29 cellular contexts compared by ENCODE assay signal in the genomic region with DNA sequence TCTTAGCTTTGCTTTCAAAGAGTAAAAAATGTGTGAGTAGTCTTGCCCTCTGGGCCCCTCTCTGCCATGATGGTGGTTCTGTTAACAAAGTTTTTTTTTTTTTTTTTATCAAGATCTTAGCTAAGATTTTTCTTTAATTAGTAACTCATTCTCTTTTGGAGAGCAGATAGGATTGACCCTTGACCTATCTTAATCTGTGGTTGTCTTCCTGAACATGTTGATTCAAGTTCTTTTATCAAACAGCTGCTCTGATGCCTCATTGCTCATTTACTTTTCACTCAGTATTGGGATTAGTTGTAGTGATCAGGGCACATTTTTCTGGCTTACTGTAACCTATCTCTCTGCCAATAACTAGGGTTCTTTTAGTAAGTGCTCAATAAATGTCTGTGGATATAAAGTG.
DNase-seq lines count a peak whose midpoint lies in the region; ATAC-seq, FAIRE-seq and TF ChIP-seq lines count a peak whose summit lies in the region.
"Had no signal": no experiment of that assay in that cellular context is flagged by ENCODE, and none has a peak within 500 bp of the region (broad histone marks: within the 10 kb centered on the region; RNA-seq: fewer than 3 reads in every experiment).

No MANE protein-coding gene starts in this region.

- TF ChIP-seq POLR2A in body of pancreas (IDR thresholded peaks at IDR 0.05) = no peak

- H3K36me3 Mint-ChIP-seq in Calu3 (ENCODE audit: insufficient read depth, unreplicated experiment) (peaks cover 6% of the 10 kb centered on the region), WTC11 (peaks cover 19% of the 10 kb centered on the region), nephron (ENCODE audit: low read depth) (peaks cover 9% of the 10 kb centered on the region)

- H3K4me3 ChIP-seq in keratinocyte (ENCODE audit: control insufficient read depth in 2 of 3, extremely low read depth in 1 of 3, insufficient read depth in 2 of 3, low read depth in 1 of 3, low read length in 3 of 3) (no peak overlapping the region), body of pancreas (no peak overlapping the region)
- H3K4me3 ChIP-seq: esophagus muscularis mucosa, HAP-1, sigmoid colon, SJCRH30, tibial artery had no signal

- ATAC-seq in WTC11 (no peak), body of pancreas (no peak)
- ATAC-seq: activated CD4-positive, alpha-beta T cell treated with anti-CD3 and anti-CD28 coated beads for 36 hours; activated CD8-positive, alpha-beta T cell treated with anti-CD3 and anti-CD28 coated beads, Interleukin-2, amount 10 ng/mL, durations not matched to agents 7 days and 5 days had no signal

- H3K27me3 ChIP-seq in keratinocyte (ENCODE audit: control insufficient read depth, extremely low read depth, insufficient read depth, low read length) (no peaks in the 10 kb centered on the region), body of pancreas (no peaks in the 10 kb centered on the region)
- H3K27me3 ChIP-seq: esophagus muscularis mucosa, sigmoid colon, SJCRH30, tibial artery had no signal

- intact Hi-C loops in Calu3 (cut with micrococcal nuclease; ENCODE audit: unreplicated experiment) (loop anchor here (5.0 kb wide), 1 partner anchor 104 kb away; a partner anchor contains a TSS), body of pancreas (cut with DNase I) (no loop called here)

- no peaks in the 10 kb centered on the region for H3K27me3 Mint-ChIP-seq in Calu3 (ENCODE audit: unreplicated experiment)
- no peaks in the 10 kb centered on the region for H3K27me3 Mint-ChIP-seq in WTC11 (ENCODE audit: low read depth)
- H3K27me3 Mint-ChIP-seq in nephron (ENCODE audit: low read depth) = no peaks in the 10 kb centered on the region
- H3K27me3 Mint-ChIP-seq: activated CD4-positive, alpha-beta T cell treated with anti-CD3 and anti-CD28 coated beads for 36 hours; activated naive CD8-positive, alpha-beta T cell treated with anti-CD3 and anti-CD28 coated beads, Interleukin-2, amount 10 ng/mL, durations not matched to agents 7 days and 5 days; central memory CD8-positive, alpha-beta T cell; dendritic cell treated with granulocyte-macrophage colony-stimulating factor and Interleukin-4, amounts not matched to agents 40 ng/mL and 50 ng/mL, for 4 days had no signal

- H3K4me1 ChIP-seq in keratinocyte (ENCODE audit: control insufficient read depth, extremely low read depth, insufficient read depth, low read length) (peaks cover 39% of the 10 kb centered on the region), body of pancreas (peaks cover 7% of the 10 kb centered on the region)
- H3K4me1 ChIP-seq: HAP-1 had no signal

- CTCF ChIA-PET in Calu3 (lab: Charles Lee) = interaction anchor here (0.7 kb wide), 2 partner anchors 39 to 93 kb away, joined by 3 to 8 read pairs; no protein-coding TSS in a partner anchor
- CTCF ChIA-PET in WTC11 (lab: Charles Lee) = interaction anchor here (0.7 kb wide), 1 partner anchor 1070 kb away, joined by 4 read pairs; no protein-coding TSS in a partner anchor

- H3K4me2 ChIP-seq in keratinocyte (ENCODE audit: control insufficient read depth, extremely low read depth, insufficient read depth, low read depth, low read length) = peak overlapping the region; percentile 12

- no peak overlapping the region for H2AFZ ChIP-seq in keratinocyte (ENCODE audit: control insufficient read depth, low read length)

- H3K27ac Mint-ChIP-seq in Calu3 (ENCODE audit: unreplicated experiment) = peak overlapping the region; percentile 54
- peak overlapping the region; percentile 14 for H3K27ac Mint-ChIP-seq in WTC11
- peak overlapping the region in 2 of 3 experiments; percentile 48 to 56 for H3K27ac Mint-ChIP-seq in nephron
- H3K27ac Mint-ChIP-seq: activated CD4-positive, alpha-beta T cell treated with anti-CD3 and anti-CD28 coated beads for 36 hours; activated CD8-positive, alpha-beta T cell treated with anti-CD3 and anti-CD28 coated beads, Interleukin-2, amount 10 ng/mL, durations not matched to agents 7 days and 5 days; activated naive CD8-positive, alpha-beta T cell treated with anti-CD3 and anti-CD28 coated beads, Interleukin-2, amount 10 ng/mL, durations not matched to agents 7 days and 5 days; activated T-helper 2 cell treated with anti-CD3 and anti-CD28 coated beads, Interferon-gamma antibody, Interleukin-2, Interleukin-4, amounts not matched to agents 10 μg/mL and 5 μg/mL and 100 μg/mL, durations not matched to agents 14 hours and 24 hours and 36 hours; dendritic cell treated with granulocyte-macrophage colony-stimulating factor and Interleukin-4, amounts not matched to agents 40 ng/mL and 50 ng/mL, for 4 days; progenitor cell of endocrine pancreas had no signal

- H3K4me3 Mint-ChIP-seq in Calu3 (ENCODE audit: low read depth, unreplicated experiment) = no peak overlapping the region
- no peak overlapping the region for H3K4me3 Mint-ChIP-seq in WTC11
- H3K4me3 Mint-ChIP-seq in nephron = no peak overlapping the region
- H3K4me3 Mint-ChIP-seq: activated CD4-positive, alpha-beta T cell treated with anti-CD3 and anti-CD28 coated beads for 36 hours; activated CD8-positive, alpha-beta T cell treated with anti-CD3 and anti-CD28 coated beads, Interleukin-2, amount 10 ng/mL, durations not matched to agents 7 days and 5 days; activated naive CD8-positive, alpha-beta T cell treated with anti-CD3 and anti-CD28 coated beads, Interleukin-2, amount 10 ng/mL, durations not matched to agents 7 days and 5 days; central memory CD8-positive, alpha-beta T cell; dendritic cell treated with granulocyte-macrophage colony-stimulating factor and Interleukin-4, amounts not matched to agents 40 ng/mL and 50 ng/mL, for 4 days had no signal

- H3K4me1 Mint-ChIP-seq in Calu3 (ENCODE audit: low read depth, unreplicated experiment) = peaks cover 59% of the 10 kb centered on the region
- H3K4me1 Mint-ChIP-seq in WTC11 = peaks cover 38% of the 10 kb centered on the region
- H3K4me1 Mint-ChIP-seq in nephron = peaks cover 14% of the 10 kb centered on the region
- H3K4me1 Mint-ChIP-seq: activated naive CD8-positive, alpha-beta T cell treated with anti-CD3 and anti-CD28 coated beads, Interleukin-2, amount 10 ng/mL, durations not matched to agents 7 days and 5 days; central memory CD8-positive, alpha-beta T cell had no signal

- no peak overlapping the region for H3K9ac ChIP-seq in keratinocyte (ENCODE audit: control insufficient read depth, extremely low read depth, insufficient read depth, low read length)

- H3K36me3 ChIP-seq in keratinocyte (ENCODE audit: control insufficient read depth in 2 of 2, extremely low read depth in 1 of 2, insufficient read depth in 2 of 2, low read length in 2 of 2) (no peaks in the 10 kb centered on the region), body of pancreas (replicated peaks in 1 of 2; ENCODE audit: insufficient read depth in 1 of 2, low read depth in 2 of 2) (no peaks in the 10 kb centered on the region)
- H3K36me3 ChIP-seq: esophagus muscularis mucosa, HAP-1, sigmoid colon, SJCRH30, tibial artery had no signal

- DNase-seq in Calu3 (no peak), WTC11 (ENCODE audit: low spot score) (no peak), keratinocyte (ENCODE audit: low read depth, low spot score) (peak; percentile 30), activated gamma-delta T cell treated with Interleukin-2 at 50 U/mL for 16 hours (no peak), amniotic stem cell (lab: John Stamatoyannopoulos, UW) (no peak), body of pancreas (no peak), NCI-H2107 treated with DMSO at 0.1 percent for 48 hours (lab: John Stamatoyannopoulos, UW; ENCODE audit: unreplicated experiment) (no peak)
- DNase-seq: activated CD4-positive, alpha-beta T cell treated with anti-CD3 and anti-CD28 coated beads for 36 hours; activated CD8-positive, alpha-beta T cell treated with anti-CD3 and anti-CD28 coated beads, Interleukin-2, amount 10 ng/mL, durations not matched to agents 7 days and 5 days; activated naive CD8-positive, alpha-beta T cell treated with anti-CD3 and anti-CD28 coated beads, Interleukin-2, amount 10 ng/mL, durations not matched to agents 7 days and 5 days; Karpas-422; NCI-H1436 treated with DMSO at 0.1 percent for 48 hours; NCI-H2081 treated with DMSO at 0.1 percent for 48 hours; sigmoid colon; stimulated activated CD4-positive, alpha-beta T cell treated with anti-CD3 and anti-CD28 coated beads, Interleukin-15, amount 100 ng/mL, for 24 hours; stimulated activated CD4-positive, alpha-beta T cell treated with anti-CD3 and anti-CD28 coated beads, Interleukin-4, amount 100 ng/mL, for 4 hours; SW 1271; T-helper 9 cell; tibial artery had no signal

- FAIRE-seq in keratinocyte (lab: Jason Lieb, UNC) = peak; percentile 66
- FAIRE-seq: frontal cortex, GM12892 had no signal

- dilution Hi-C loops in keratinocyte (cut with MboI; ENCODE audit: extremely low pct_ligation_motif_present, low sequenced_read_pairs) = no loop called here

- H3K27ac ChIP-seq in keratinocyte (ENCODE audit: control insufficient read depth, insufficient read depth, low read length) (no peak overlapping the region), body of pancreas (no peak overlapping the region)
- H3K27ac ChIP-seq: esophagus muscularis mucosa, sigmoid colon, SJCRH30, tibial artery had no signal

- TF ChIP-seq CTCF in Calu3 (IDR thresholded peaks at IDR 0.05; ENCODE audit: unreplicated experiment) (no peak), WTC11 (IDR thresholded peaks at IDR 0.05) (no peak), keratinocyte (optimal IDR thresholded peaks at IDR 0.05 in 1 of 3, IDR thresholded peaks at IDR 0.05 in 1 of 3, conservative IDR thresholded peaks at IDR 0.05 in 1 of 3; ENCODE audit: extremely low read depth in 1 of 3, insufficient read depth in 2 of 3, low read length in 3 of 3) (no peak), nephron (IDR thresholded peaks at IDR 0.05; ENCODE audit: unreplicated experiment in 3 of 3) (no peak), body of pancreas (IDR thresholded peaks at IDR 0.05) (no peak)

- H3K79me2 ChIP-seq in keratinocyte (ENCODE audit: control insufficient read depth, insufficient read depth, low read length) = no peaks in the 10 kb centered on the region

- BruUV-seq in Calu3 (replicated peaks; lab: Mats Ljungman, UMichigan) = no TSS peak

- H3K9me3 Mint-ChIP-seq in Calu3 (ENCODE audit: low read depth, unreplicated experiment) = peaks cover 4% of the 10 kb centered on the region
- H3K9me3 Mint-ChIP-seq in WTC11 = peaks cover 22% of the 10 kb centered on the region
- H3K9me3 Mint-ChIP-seq in nephron = no peaks in the 10 kb centered on the region
- H3K9me3 Mint-ChIP-seq: activated T-helper 2 cell treated with anti-CD3 and anti-CD28 coated beads, Interferon-gamma antibody, Interleukin-2, Interleukin-4, amounts not matched to agents 10 μg/mL and 5 μg/mL and 100 μg/mL, durations not matched to agents 14 hours and 24 hours and 36 hours; dendritic cell treated with granulocyte-macrophage colony-stimulating factor and Interleukin-4, amounts not matched to agents 40 ng/mL and 50 ng/mL, for 4 days had no signal

- H3K9me3 ChIP-seq in keratinocyte (ENCODE audit: control insufficient read depth, low read depth, low read length) (no peaks in the 10 kb centered on the region), body of pancreas (no peaks in the 10 kb centered on the region)
- H3K9me3 ChIP-seq: esophagus muscularis mucosa, HAP-1, sigmoid colon, tibial artery had no signal

- POLR2A ChIA-PET in WTC11 (lab: Charles Lee) = no interaction called here

- H3K9me1 ChIP-seq in keratinocyte (ENCODE audit: control insufficient read depth, extremely low read depth, insufficient read depth, low read length) = no peaks in the 10 kb centered on the region

- H4K20me1 ChIP-seq in keratinocyte (ENCODE audit: control insufficient read depth, extremely low read depth, insufficient read depth, low read length) = no peaks in the 10 kb centered on the region
